ENCODE assay signal across 23 cellular contexts in the genomic region with DNA sequence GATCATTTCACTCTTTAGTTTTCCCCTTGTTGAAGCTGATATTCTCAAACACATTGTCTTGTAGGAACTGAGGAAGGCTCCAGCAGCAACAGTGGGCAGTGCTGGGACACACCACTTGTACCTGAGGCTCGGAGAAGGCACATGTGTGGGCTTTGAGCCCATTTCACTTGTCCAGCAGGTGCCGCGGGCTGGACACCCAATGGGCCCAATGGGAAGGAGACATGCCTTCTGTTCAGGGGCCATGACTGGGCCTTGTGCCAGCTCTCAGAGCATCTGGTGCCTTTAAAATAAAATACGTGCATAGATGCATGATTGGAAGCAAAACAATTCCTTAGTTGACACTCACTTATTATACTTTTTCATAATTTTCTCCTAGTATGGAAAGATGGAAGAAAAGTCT.
"Had no signal": no experiment of that assay in that cellular context is flagged by ENCODE, and none has a peak within 500 bp of the region (broad histone marks: within the 10 kb centered on the region; RNA-seq: fewer than 3 reads in every experiment).

No MANE protein-coding gene starts in this region.

- H3K4me3 ChIP-seq: MG63 had no signal

- DNase-seq: IMR-90; Karpas-422; KG1; MG63; NCI-H1092; NCI-H1105 treated with DMSO at 0.1 percent for 48 hours; NCI-H1417 treated with DMSO at 0.1 percent for 48 hours; NCI-H146; NCI-H187 treated with DMSO at 0.1 percent for 48 hours; NCI-H2029 treated with DMSO at 0.1 percent for 48 hours; NCI-H226; NCI-H510A; NCI-H526 treated with DMSO at 0.1 percent for 48 hours; NCI-H748 treated with DMSO at 0.1 percent for 48 hours; NK-92 treated with Interleukin-12 subunit alpha and Interleukin-12 subunit beta, amount 100 ng/mL, for 24 hours; PC-3; SHP77; SK-N-SH; T-helper 1 cell; T-helper 17 cell had no signal

- ATAC-seq: HepG2, Panc1, PC-3, T-helper 17 cell had no signal

- H3K9me3 ChIP-seq: MG63, SK-N-SH had no signal

- H3K27me3 ChIP-seq: MG63 had no signal

- H3K27ac ChIP-seq: RWPE1 had no signal

- H3K36me3 ChIP-seq: MG63 had no signal
